8 cellular contexts compared by ENCODE assay signal in the genomic region with DNA sequence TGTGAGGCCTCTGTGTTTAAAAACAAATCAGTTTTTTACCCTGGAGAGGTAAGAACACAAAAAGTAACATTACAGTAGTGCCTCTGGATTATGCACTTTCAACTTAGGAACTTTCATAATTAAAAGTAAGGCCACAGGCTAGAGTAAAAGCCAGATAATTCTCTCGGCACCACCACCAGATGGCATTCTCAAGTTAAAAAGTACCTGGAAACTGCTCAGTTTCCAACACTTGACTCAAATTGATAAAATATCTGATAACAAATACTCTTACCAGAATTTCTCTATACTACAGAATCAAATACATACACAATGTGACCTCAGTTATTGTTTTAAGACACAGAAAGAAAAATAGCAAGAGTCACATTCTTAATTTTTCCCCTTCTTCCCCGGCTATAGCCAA. TPM values are rescaled to one million over a fixed set of nuclear protein-coding genes. Genes with fewer than 3 reads are reported as not detected.
DNase-seq lines count a peak whose midpoint lies in the region; ATAC-seq and TF ChIP-seq lines count a peak whose summit lies in the region.

No MANE protein-coding gene starts in this region.

- peak in 4 of 7 experiments; percentile 38 to 55 (median 50) for DNase-seq in CD8-positive, alpha-beta T cell
- DNase-seq in NCI-H526 treated with DMSO at 0.1 percent for 48 hours (lab: John Stamatoyannopoulos, UW) (peak; percentile 7), breast epithelium (ENCODE audit: low spot score in 2 of 2) (no peak), lung microvascular endothelial cell (ENCODE audit: low read depth in 2 of 2) (peak; percentile 57 to 66), cerebellar nuclear complex (lab: John Stamatoyannopoulos, UW) (no peak)

- no peaks in the 10 kb centered on the region for H3K9me3 Mint-ChIP-seq in CD8-positive, alpha-beta T cell

- no peaks in the 10 kb centered on the region for H3K4me1 Mint-ChIP-seq in CD8-positive, alpha-beta T cell (ENCODE audit: low read depth)

- no peaks in the 10 kb centered on the region for H3K9me3 ChIP-seq in CD8-positive, alpha-beta T cell (ENCODE audit: low read length)
- H3K9me3 ChIP-seq in breast epithelium: no peaks in the 10 kb centered on the region

- ATAC-seq in CD8-positive, alpha-beta T cell: no peak
- ATAC-seq in GM18517 (IDR thresholded peaks at IDR 0.05; ENCODE audit: unreplicated experiment) (peak; percentile 56), HG03457 (IDR thresholded peaks at IDR 0.05; ENCODE audit: unreplicated experiment) (no peak), GM21390 (IDR thresholded peaks at IDR 0.05; ENCODE audit: unreplicated experiment) (no peak)

- peaks cover 36% of the 10 kb centered on the region for H3K36me3 Mint-ChIP-seq in CD8-positive, alpha-beta T cell

- no peak overlapping the region for H3K27ac Mint-ChIP-seq in CD8-positive, alpha-beta T cell

- intact Hi-C loops in CD8-positive, alpha-beta T cell (cut with DNase I, micrococcal nuclease): loop anchor here (1.0 to 5.0 kb wide), 5 partner anchors 19 to 250 kb away; a partner anchor contains a TSS
- intact Hi-C loops in breast epithelium (cut with DNase I; ENCODE audit: low total_unique reads): no loop called here

- no peak overlapping the region for H3K4me3 Mint-ChIP-seq in CD8-positive, alpha-beta T cell

- no peaks in the 10 kb centered on the region for H3K27me3 Mint-ChIP-seq in CD8-positive, alpha-beta T cell (ENCODE audit: low read depth)

- CTCF ChIA-PET in CD8-positive, alpha-beta T cell (lab: Charles Lee): interaction anchor here (0.7 to 4.8 kb wide), 17 partner anchors 8 to 250 kb away, joined by 3 to 99 read pairs (median 5); a partner anchor contains a TSS

- TF ChIP-seq POLR2A in breast epithelium (IDR thresholded peaks at IDR 0.05): no peak

- H3K27me3 ChIP-seq in CD8-positive, alpha-beta T cell (ENCODE audit: insufficient read depth, low read length): no peaks in the 10 kb centered on the region
- no peaks in the 10 kb centered on the region for H3K27me3 ChIP-seq in breast epithelium

- no peaks in the 10 kb centered on the region for H3K36me3 ChIP-seq in CD8-positive, alpha-beta T cell (ENCODE audit: insufficient read depth, low read length)
- H3K36me3 ChIP-seq in breast epithelium: no peaks in the 10 kb centered on the region

- H3K27ac ChIP-seq in CD8-positive, alpha-beta T cell (ENCODE audit: low read depth, low read length): no peak overlapping the region
- H3K27ac ChIP-seq in breast epithelium: no peak overlapping the region

- H3K4me3 ChIP-seq in CD8-positive, alpha-beta T cell (ENCODE audit: low read depth, low read length): no peak overlapping the region
- H3K4me3 ChIP-seq in breast epithelium: no peak overlapping the region

- POLR2A ChIA-PET in CD8-positive, alpha-beta T cell (lab: Charles Lee): no interaction called here

- TF ChIP-seq CTCF in CD8-positive, alpha-beta T cell (IDR thresholded peaks at IDR 0.05): peak; percentile 54
- peak in 2 of 3 donors; percentile 34 to 36 for TF ChIP-seq CTCF in breast epithelium (IDR thresholded peaks at IDR 0.05)

- H3K4me1 ChIP-seq in CD8-positive, alpha-beta T cell (ENCODE audit: insufficient read depth, low read length): no peaks in the 10 kb centered on the region
- no peaks in the 10 kb centered on the region for H3K4me1 ChIP-seq in breast epithelium

RNA-seq across cellular contexts. Expression of a gene that starts 19.9 kb away (rescaled TPM):
- total RNA-seq in CD8-positive, alpha-beta T cell: 10 to 100 TPM; 10.6 to 11.6 TPM
- total RNA-seq in breast epithelium (10 to 100 TPM in 2 of 3 donors, 1 to 10 TPM in 1; 9.8 to 44.8 (median 40.6) TPM), lung microvascular endothelial cell (2.2 and 3.0 TPM in 2 replicates)

RNA-seq across cellular contexts. Expression of a gene that starts 37.3 kb away (rescaled TPM):
- total RNA-seq in CD8-positive, alpha-beta T cell: 10 to 100 TPM; 32.1 to 38.3 TPM
- total RNA-seq in breast epithelium (10 to 100 TPM in 2 of 3 donors, 1 to 10 TPM in 1; 3.8 to 95.0 (median 52.8) TPM), lung microvascular endothelial cell (not detected in 2 replicates)

RNA-seq across cellular contexts. Expression of a gene that starts 53.7 kb away (rescaled TPM):
- 1 to 10 TPM; 6.6 to 6.9 TPM for total RNA-seq in CD8-positive, alpha-beta T cell
- total RNA-seq in breast epithelium (10 to 100 TPM in 2 of 3 donors, 1 to 10 TPM in 1; 6.6 to 28.4 (median 23.6) TPM), lung microvascular endothelial cell (0.22 and 0.79 TPM in 2 replicates)

Comparison
In these comparisons a context has a peak if more than half of its experiments do, and no peak if none do; other contexts are left out.
1. DNase-seq: peak in CD8-positive, alpha-beta T cell (4 of 7), NCI-H526 treated with DMSO at 0.1 percent for 48 hours (single experiment) and lung microvascular endothelial cell (2 of 2); none in breast epithelium (0 of 2) and cerebellar nuclear complex (0 of 2).